In the genomic region with DNA sequence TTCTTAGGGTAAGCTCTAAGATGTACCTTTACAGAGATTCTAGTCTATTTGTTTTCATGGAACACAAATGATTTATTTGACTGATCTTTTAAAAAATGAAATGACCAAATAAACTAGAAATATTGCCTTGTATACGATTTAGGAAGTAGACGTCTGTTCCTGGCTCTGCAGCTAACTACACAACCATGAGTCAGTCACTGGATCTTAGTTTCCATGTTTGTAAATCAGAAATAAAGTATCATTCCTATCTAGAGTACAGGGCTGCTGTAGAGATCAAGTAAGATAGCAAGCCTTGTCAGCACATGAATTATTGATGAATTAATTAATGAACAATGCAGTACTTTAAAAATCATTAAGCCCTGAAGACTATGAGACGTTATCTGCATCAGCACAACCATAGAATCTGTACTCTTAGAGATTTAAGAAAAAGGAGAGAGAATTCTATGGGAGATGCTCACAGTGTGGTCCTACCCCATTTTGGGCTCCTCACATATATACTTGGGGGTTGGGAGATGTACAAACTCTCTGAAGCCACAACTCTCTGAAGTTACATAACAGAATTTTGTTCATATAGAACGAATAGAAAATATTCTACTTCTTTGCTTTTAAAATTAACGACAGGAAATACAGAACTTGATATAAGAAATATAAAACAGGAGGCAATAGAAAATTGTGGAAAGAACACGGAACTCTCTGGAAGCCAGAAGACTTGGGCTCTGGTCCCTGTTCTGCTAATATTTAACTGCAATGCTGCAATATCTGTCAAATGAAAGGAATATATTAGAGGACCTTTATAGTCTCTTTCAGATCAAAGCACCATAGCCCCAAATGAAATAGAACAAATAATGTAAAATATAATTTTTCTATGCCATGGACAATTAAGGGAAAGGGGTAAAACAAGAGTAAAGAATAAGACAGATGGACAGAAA, we compare ENCODE assay signal across 16 cellular contexts. TPM values are rescaled to one million over a fixed set of nuclear protein-coding genes. Genes with fewer than 3 reads are reported as not detected.
DNase-seq lines count a peak whose midpoint lies in the region; ATAC-seq, FAIRE-seq and TF ChIP-seq lines count a peak whose summit lies in the region.
"Had no signal": no experiment of that assay in that cellular context is flagged by ENCODE, and none has a peak within 500 bp of the region (broad histone marks: within the 10 kb centered on the region; RNA-seq: fewer than 3 reads in every experiment).

No MANE protein-coding gene starts in this region.

- no peaks in the 10 kb centered on the region for H3K27me3 ChIP-seq in right atrium auricular region
- H3K27me3 ChIP-seq in muscle layer of duodenum (ENCODE audit: low read depth, low read length): no peaks in the 10 kb centered on the region
- no peaks in the 10 kb centered on the region for H3K27me3 ChIP-seq in small intestine (ENCODE audit: control insufficient read depth in 2 of 2, insufficient read depth in 2 of 2, low read length in 2 of 2)

- H3K27ac ChIP-seq in VCaP (peak overlapping the region; percentile 80), right atrium auricular region (peak overlapping the region; percentile 50 to 82), muscle layer of duodenum (ENCODE audit: low read length) (peak overlapping the region; percentile 21), small intestine (ENCODE audit: low read depth in 1 of 2, low read length in 1 of 2) (peak overlapping the region in 1 of 2 donors; percentile 14)

- no peak for FAIRE-seq in small intestine (lab: Jason Lieb, UNC)
- FAIRE-seq: K562 had no signal

- ATAC-seq in GM21447 (IDR thresholded peaks at IDR 0.05; ENCODE audit: unreplicated experiment): no peak
- ATAC-seq: K562 had no signal

- DNase-seq in right atrium auricular region (ENCODE audit: low spot score) (no peak), small intestine (peak; percentile 35), NK-92 (lab: John Stamatoyannopoulos, UW; ENCODE audit: unreplicated experiment) (no peak), AG20443 (ENCODE audit: low spot score) (no peak)
- DNase-seq: AML-193, GOT3, NCI-H187 treated with DMSO at 0.1 percent for 48 hours, NCI-H2171, NCI-H446, NCI-H69, OCI-M1, RPMI8226 had no signal

- 19 to 54% (median 33%) methylated on average over 6 of the region's 6 CpGs for WGBS in small intestine, 3 donors

- H3K9me3 ChIP-seq in right atrium auricular region (no peaks in the 10 kb centered on the region), muscle layer of duodenum (ENCODE audit: control insufficient read depth in 1 of 2, low read length in 2 of 2) (no peaks in the 10 kb centered on the region), small intestine (ENCODE audit: control insufficient read depth, low read depth) (no peaks in the 10 kb centered on the region)

- H3K4me3 ChIP-seq in right atrium auricular region (peak overlapping the region; percentile 46 to 53), muscle layer of duodenum (ENCODE audit: low read depth in 1 of 2, low read length in 2 of 2) (peak overlapping the region in 1 of 2 donors; percentile 3), small intestine (ENCODE audit: low read depth in 1 of 2, low read length in 2 of 2) (peak overlapping the region in 1 of 2 donors; percentile 45)
- H3K4me3 ChIP-seq: K562 had no signal

- H3K4me1 ChIP-seq in right atrium auricular region: peaks cover 0 to 4% of the 10 kb centered on the region in 2 donors
- H3K4me1 ChIP-seq in muscle layer of duodenum (ENCODE audit: control insufficient read depth in 1 of 2, insufficient read depth in 2 of 2, low read length in 2 of 2): no peaks in the 10 kb centered on the region
- H3K4me1 ChIP-seq in small intestine (ENCODE audit: control insufficient read depth in 2 of 2, insufficient read depth in 1 of 2, low read depth in 1 of 2, low read length in 1 of 2): no peaks in the 10 kb centered on the region

- peaks cover 17% of the 10 kb centered on the region for H3K36me3 ChIP-seq in right atrium auricular region
- H3K36me3 ChIP-seq in muscle layer of duodenum (ENCODE audit: control insufficient read depth in 1 of 2, insufficient read depth in 2 of 2, low read length in 2 of 2): no peaks in the 10 kb centered on the region
- no peaks in the 10 kb centered on the region for H3K36me3 ChIP-seq in small intestine (ENCODE audit: control insufficient read depth in 2 of 2, insufficient read depth in 2 of 2, low read length in 2 of 2)

- TF ChIP-seq CTCF in VCaP (conservative IDR thresholded peaks at IDR 0.05) (no peak), right atrium auricular region (IDR thresholded peaks at IDR 0.05) (no peak)

RNA-seq across cellular contexts. Expression of a gene that starts 48.4 kb away (rescaled TPM):
- 1 to 10 TPM; 6.9 to 8.6 TPM for total RNA-seq in right atrium auricular region
- 10 to 100 TPM; 17.6 to 38.6 (median 17.7) TPM for polyA plus RNA-seq in small intestine
